ENCODE assay signal across 31 cellular contexts in genomic region chr12:94585624-94586023, GRCh38.
A peak's percentile ranks its signal among the peaks of the same experiment; 100 is the strongest.
DNase-seq lines count a peak whose midpoint lies in the region; ATAC-seq and TF ChIP-seq lines count a peak whose summit lies in the region.
"Had no signal": no experiment of that assay in that cellular context is flagged by ENCODE, and none has a peak within 500 bp of the region (broad histone marks: within the 10 kb centered on the region; RNA-seq: fewer than 3 reads in every experiment).

No MANE protein-coding gene starts in this region.

- ATAC-seq in effector memory CD8-positive, alpha-beta T cell (replicated peaks): no peak
- ATAC-seq: K562, PC-3 had no signal

- no peaks in the 10 kb centered on the region for H3K9me3 ChIP-seq in mucosa of rectum (ENCODE audit: control insufficient read depth in 2 of 2, low read length in 2 of 2)
- H3K9me3 ChIP-seq in thyroid gland: no peaks in the 10 kb centered on the region
- H3K9me3 ChIP-seq: esophagus muscularis mucosa, suprapubic skin, uterus had no signal

- POLR2A ChIA-PET in RWPE1 (lab: Yijun Ruan, JAX; ENCODE audit: low non-redundant PET): no interaction called here

- BruUV-seq in Calu3 (replicated peaks; lab: Mats Ljungman, UMichigan): no TSS peak

- no peaks in the 10 kb centered on the region for H3K27me3 Mint-ChIP-seq in Calu3 (ENCODE audit: unreplicated experiment)
- H3K27me3 Mint-ChIP-seq in effector memory CD8-positive, alpha-beta T cell: no peaks in the 10 kb centered on the region
- H3K27me3 Mint-ChIP-seq: dendritic cell treated with granulocyte-macrophage colony-stimulating factor and Interleukin-4, amounts not matched to agents 40 ng/mL and 50 ng/mL, for 4 days; naive B cell had no signal

- no peaks in the 10 kb centered on the region for H3K9me3 Mint-ChIP-seq in Calu3 (ENCODE audit: low read depth, unreplicated experiment)
- H3K9me3 Mint-ChIP-seq in effector memory CD8-positive, alpha-beta T cell: no peaks in the 10 kb centered on the region
- H3K9me3 Mint-ChIP-seq: activated naive CD4-positive, alpha-beta T cell treated with anti-CD3 and anti-CD28 coated beads for 36 hours; activated T-helper 1 cell treated with anti-CD3 and anti-CD28 coated beads, Interleukin-12 subunit alpha, Interleukin-12 subunit beta, Interleukin-2, Interleukin-4 antibody, amounts not matched to agents 30 ng/mL and 10 ng/mL and 1 ng/mL, durations not matched to agents 14 hours and 24 hours and 36 hours; dendritic cell treated with granulocyte-macrophage colony-stimulating factor and Interleukin-4, amounts not matched to agents 40 ng/mL and 50 ng/mL, for 4 days; endodermal cell; naive B cell; T-helper 1 cell treated with Interleukin-12 subunit alpha and Interleukin-12 subunit beta and Interleukin-4 antibody, amounts not matched to agents 30 μg/mL and 1 μg/mL, for 36 hours had no signal

- peaks cover 20% of the 10 kb centered on the region for H3K4me1 Mint-ChIP-seq in Calu3 (ENCODE audit: low read depth, unreplicated experiment)
- H3K4me1 Mint-ChIP-seq in effector memory CD8-positive, alpha-beta T cell (ENCODE audit: low read depth in 2 of 2): peaks cover 0 to 7% of the 10 kb centered on the region in 2 donors

- no peak for TF ChIP-seq POLR2A in thyroid gland (IDR thresholded peaks at IDR 0.05)

- no peak for DNase-seq in Calu3
- no peak for DNase-seq in RWPE1 (ENCODE audit: low spot score)
- no peak for DNase-seq in thyroid gland
- DNase-seq in effector memory CD8-positive, alpha-beta T cell: no peak
- DNase-seq in activated T-cell treated with anti-CD3 and anti-CD28 coated beads for 4 hours: no peak
- no peak for DNase-seq in DMS53 (lab: John Stamatoyannopoulos, UW)
- DNase-seq: activated CD4-positive, alpha-beta T cell treated with anti-CD3 and anti-CD28 coated beads, Interleukin-2, amount 50 U/mL, for 48 hours; activated CD4-positive, CD25-positive, alpha-beta regulatory T cell treated with anti-CD3 and anti-CD28 coated beads, Interleukin-2, amount 50 U/mL, for 72 hours; activated naive CD4-positive, alpha-beta T cell treated with anti-CD3 and anti-CD28 coated beads for 36 hours; C1 segment of cervical spinal cord; central memory CD4-positive, alpha-beta T cell; endodermal cell; foreskin fibroblast; GM23248; naive B cell; NCI-H1105 treated with DMSO at 0.1 percent for 48 hours; NCI-H187 treated with DMSO at 0.1 percent for 48 hours; NCI-H2171 treated with DMSO at 0.1 percent for 48 hours; NCI-H510A treated with DMSO at 0.1 percent for 48 hours; nucleus accumbens; PC-3; uterus had no signal

- peak overlapping the region; percentile 54 for H3K27ac Mint-ChIP-seq in Calu3 (ENCODE audit: unreplicated experiment)
- no peak overlapping the region for H3K27ac Mint-ChIP-seq in effector memory CD8-positive, alpha-beta T cell
- H3K27ac Mint-ChIP-seq: activated naive CD4-positive, alpha-beta T cell treated with anti-CD3 and anti-CD28 coated beads for 36 hours; activated T-helper 1 cell treated with anti-CD3 and anti-CD28 coated beads, Interleukin-12 subunit alpha, Interleukin-12 subunit beta, Interleukin-2, Interleukin-4 antibody, amounts not matched to agents 30 ng/mL and 10 ng/mL and 1 ng/mL, durations not matched to agents 14 hours and 24 hours and 36 hours; dendritic cell treated with granulocyte-macrophage colony-stimulating factor and Interleukin-4, amounts not matched to agents 40 ng/mL and 50 ng/mL, for 4 days; endodermal cell; T-helper 1 cell treated with Interleukin-12 subunit alpha and Interleukin-12 subunit beta and Interleukin-4 antibody, amounts not matched to agents 30 μg/mL and 1 μg/mL, for 36 hours had no signal

- H3K27ac ChIP-seq in RWPE1 (peak overlapping the region; percentile 24; the same call in 1 of the 2 replicates), mucosa of rectum (ENCODE audit: low read depth in 2 of 2, low read length in 2 of 2) (peak overlapping the region; percentile 69 to 80), thyroid gland (peak overlapping the region in 2 of 3 donors; percentile 49 to 64)
- H3K27ac ChIP-seq: GM23248, SK-N-MC, suprapubic skin had no signal

- no peak for TF ChIP-seq CTCF in Calu3 (IDR thresholded peaks at IDR 0.05; ENCODE audit: unreplicated experiment)
- no peak for TF ChIP-seq CTCF in RWPE1 (conservative IDR thresholded peaks at IDR 0.05; ENCODE audit: low read depth)
- TF ChIP-seq CTCF in thyroid gland (IDR thresholded peaks at IDR 0.05): no peak

- CTCF ChIA-PET in Calu3 (lab: Charles Lee): interaction anchor here (1.0 kb wide), 1 partner anchor 9 kb away, joined by 3 read pairs; no protein-coding TSS in a partner anchor
- CTCF ChIA-PET in RWPE1 (lab: Yijun Ruan, JAX): no interaction called here

- intact Hi-C loops in Calu3 (cut with micrococcal nuclease; ENCODE audit: unreplicated experiment) (no loop called here), thyroid gland (cut with DNase I) (no loop called here)

- H3K9ac ChIP-seq in mucosa of rectum (ENCODE audit: low read depth in 1 of 2, low read length in 2 of 2): peak overlapping the region in 1 of 2 donors; percentile 4
- H3K9ac ChIP-seq: GM23248 had no signal

- H3K4me3 Mint-ChIP-seq in Calu3 (ENCODE audit: low read depth, unreplicated experiment): no peak overlapping the region
- H3K4me3 Mint-ChIP-seq in effector memory CD8-positive, alpha-beta T cell: no peak overlapping the region
- H3K4me3 Mint-ChIP-seq: activated naive CD4-positive, alpha-beta T cell treated with anti-CD3 and anti-CD28 coated beads for 36 hours; activated T-helper 1 cell treated with anti-CD3 and anti-CD28 coated beads, Interleukin-12 subunit alpha, Interleukin-12 subunit beta, Interleukin-2, Interleukin-4 antibody, amounts not matched to agents 30 ng/mL and 10 ng/mL and 1 ng/mL, durations not matched to agents 14 hours and 24 hours and 36 hours; dendritic cell treated with granulocyte-macrophage colony-stimulating factor and Interleukin-4, amounts not matched to agents 40 ng/mL and 50 ng/mL, for 4 days; endodermal cell; naive B cell; T-helper 1 cell treated with Interleukin-12 subunit alpha and Interleukin-12 subunit beta and Interleukin-4 antibody, amounts not matched to agents 30 μg/mL and 1 μg/mL, for 36 hours had no signal

- H3K27me3 ChIP-seq in mucosa of rectum (ENCODE audit: control insufficient read depth in 2 of 2, insufficient read depth in 2 of 2, low read length in 2 of 2) (no peaks in the 10 kb centered on the region), thyroid gland (no peaks in the 10 kb centered on the region)
- H3K27me3 ChIP-seq: esophagus muscularis mucosa, suprapubic skin, uterus had no signal

- H3K36me3 Mint-ChIP-seq in Calu3 (ENCODE audit: insufficient read depth, unreplicated experiment): no peaks in the 10 kb centered on the region
- peaks cover 7% of the 10 kb centered on the region for H3K36me3 Mint-ChIP-seq in effector memory CD8-positive, alpha-beta T cell (ENCODE audit: insufficient read depth)

- H3K36me3 ChIP-seq in mucosa of rectum (ENCODE audit: control insufficient read depth in 2 of 2, insufficient read depth in 2 of 2, low read length in 2 of 2) (peaks cover 4 to 15% of the 10 kb centered on the region in 2 donors), thyroid gland (peaks cover 0 to 4% of the 10 kb centered on the region in 2 donors)
- H3K36me3 ChIP-seq: uterus had no signal

- H3K4me3 ChIP-seq in mucosa of rectum (ENCODE audit: low read length in 2 of 2) (peak overlapping the region in 1 of 2 donors; percentile 49), thyroid gland (replicated peaks in 1 of 3) (no peak overlapping the region)
- H3K4me3 ChIP-seq: esophagus muscularis mucosa, GM23248, K562, SK-N-MC, skin epidermis, suprapubic skin, uterus had no signal

- 90 to 91% methylated on average over 3 of the region's 3 CpGs for WGBS in thyroid gland, 2 donors

- H3K4me1 ChIP-seq in mucosa of rectum (ENCODE audit: control insufficient read depth in 2 of 2, insufficient read depth in 2 of 2, low read length in 2 of 2) (peaks cover 21 to 35% of the 10 kb centered on the region in 2 donors), thyroid gland (peaks cover 14 to 33% of the 10 kb centered on the region in 2 donors)
- H3K4me1 ChIP-seq: uterus had no signal

Comparison
In these comparisons a context has a peak if more than half of its experiments do, and no peak if none do; other contexts are left out.
1. H3K27ac ChIP-seq: peak in every context shown above with its lines; median percentile 74 in mucosa of rectum; 56 in thyroid gland; 24 in RWPE1.